1 cellular context compared by ENCODE assay signal in genomic region chr5:160462167-160462566, GRCh38.
TF ChIP-seq lines count a peak whose summit lies in the region.

No MANE protein-coding gene starts in this region.

TF ChIP-seq in GM23338, 12 proteins besides CTCF, POLR2A, EP300 and RAD21 (continued from another document):
- TF ChIP-seq ZNF462 (CRISPR knock-in tag; IDR thresholded peaks at IDR 0.05) (no peak), CREB1 (CRISPR knock-in tag; IDR thresholded peaks at IDR 0.05; ENCODE audit: low read depth) (no peak), NANOG (IDR thresholded peaks at IDR 0.05; ENCODE audit: borderline replicate concordance) (no peak), EZH2phosphoT487 (IDR thresholded peaks at IDR 0.05; ENCODE audit: unreplicated experiment) (no peak), EZH2 (IDR thresholded peaks at IDR 0.05; ENCODE audit: low read depth, unreplicated experiment) (no peak), POLR2AphosphoS5 (IDR thresholded peaks at IDR 0.05; ENCODE audit: low read depth) (no peak)
